Comparison of ENCODE assay signal across 15 cellular contexts in genomic region chr1:233607252-233608119, GRCh38. TPM values are rescaled to one million over a fixed set of nuclear protein-coding genes. Genes with fewer than 3 reads are reported as not detected.
DNase-seq lines count a peak whose midpoint lies in the region; ATAC-seq and TF ChIP-seq lines count a peak whose summit lies in the region.
"Had no signal": no experiment of that assay in that cellular context is flagged by ENCODE, and none has a peak within 500 bp of the region (broad histone marks: within the 10 kb centered on the region; RNA-seq: fewer than 3 reads in every experiment).

No MANE protein-coding gene starts in this region.

- H3K27ac Mint-ChIP-seq in activated CD4-positive, alpha-beta T cell treated with anti-CD3 and anti-CD28 coated beads, Interleukin-2, amount 10 ng/mL, durations not matched to agents 24 days and 14 days = no peak overlapping the region
- H3K27ac Mint-ChIP-seq: activated naive CD8-positive, alpha-beta T cell; CD4-positive, alpha-beta T cell; memory B cell had no signal

- no peak for TF ChIP-seq POLR2A in uterus (IDR thresholded peaks at IDR 0.05)

- DNase-seq in NCI-H226 = peak; percentile 5
- DNase-seq in left colon = peak; percentile 62 to 73
- no peak for DNase-seq in head of caudate nucleus
- no peak for DNase-seq in activated CD4-positive, alpha-beta T cell treated with anti-CD3 and anti-CD28 coated beads, Interleukin-2, amount 10 ng/mL, durations not matched to agents 24 days and 14 days
- no peak for DNase-seq in uterus
- DNase-seq: CD4-positive, alpha-beta T cell; Karpas-422; NCI-H345; SK-N-SH had no signal

- H3K4me1 Mint-ChIP-seq in activated CD4-positive, alpha-beta T cell treated with anti-CD3 and anti-CD28 coated beads, Interleukin-2, amount 10 ng/mL, durations not matched to agents 24 days and 14 days = peaks cover 2% of the 10 kb centered on the region
- H3K4me1 Mint-ChIP-seq: memory B cell had no signal

- H3K36me3 Mint-ChIP-seq in activated CD4-positive, alpha-beta T cell treated with anti-CD3 and anti-CD28 coated beads, Interleukin-2, amount 10 ng/mL, durations not matched to agents 24 days and 14 days (ENCODE audit: low read depth) = no peaks in the 10 kb centered on the region
- H3K36me3 Mint-ChIP-seq: activated naive CD8-positive, alpha-beta T cell; memory B cell had no signal

- ATAC-seq in GM18520 (IDR thresholded peaks at IDR 0.05; ENCODE audit: unreplicated experiment) = peak; percentile 88
- ATAC-seq in GM21717 (IDR thresholded peaks at IDR 0.05; ENCODE audit: unreplicated experiment) = peak; percentile 50
- ATAC-seq in left colon = peak; percentile 99
- no peak for ATAC-seq in HG02870 (IDR thresholded peaks at IDR 0.05; ENCODE audit: unreplicated experiment)

- H3K4me1 ChIP-seq in uterus = no peaks in the 10 kb centered on the region

- H3K36me3 ChIP-seq in uterus = no peaks in the 10 kb centered on the region

- H3K9me3 ChIP-seq in uterus = no peaks in the 10 kb centered on the region
- H3K9me3 ChIP-seq: SK-N-SH had no signal

- H3K27me3 ChIP-seq in uterus = no peaks in the 10 kb centered on the region
- H3K27me3 ChIP-seq: dorsolateral prefrontal cortex had no signal

- H3K4me3 Mint-ChIP-seq in activated CD4-positive, alpha-beta T cell treated with anti-CD3 and anti-CD28 coated beads, Interleukin-2, amount 10 ng/mL, durations not matched to agents 24 days and 14 days = no peak overlapping the region
- H3K4me3 Mint-ChIP-seq: activated naive CD8-positive, alpha-beta T cell; CD4-positive, alpha-beta T cell; memory B cell had no signal

- no peak for TF ChIP-seq CTCF in uterus (IDR thresholded peaks at IDR 0.05)

- intact Hi-C loops in left colon (cut with DNase I, micrococcal nuclease) (no loop called here), head of caudate nucleus (cut with DNase I) (no loop called here), uterus (cut with DNase I; ENCODE audit: low total_unique reads) (no loop called here)
- intact Hi-C loops in activated CD4-positive, alpha-beta T cell treated with anti-CD3 and anti-CD28 coated beads, Interleukin-2, amount 10 ng/mL, durations not matched to agents 24 days and 14 days (cut with micrococcal nuclease) = no loop called here

- peaks cover 36% of the 10 kb centered on the region for H3K27me3 Mint-ChIP-seq in activated CD4-positive, alpha-beta T cell treated with anti-CD3 and anti-CD28 coated beads, Interleukin-2, amount 10 ng/mL, durations not matched to agents 24 days and 14 days

- no peak overlapping the region for H3K4me3 ChIP-seq in uterus
- H3K4me3 ChIP-seq: dorsolateral prefrontal cortex had no signal

- peaks cover 3% of the 10 kb centered on the region for H3K9me3 Mint-ChIP-seq in activated CD4-positive, alpha-beta T cell treated with anti-CD3 and anti-CD28 coated beads, Interleukin-2, amount 10 ng/mL, durations not matched to agents 24 days and 14 days
- H3K9me3 Mint-ChIP-seq: CD4-positive, alpha-beta T cell had no signal

- no peak overlapping the region for H3K27ac ChIP-seq in uterus
- H3K27ac ChIP-seq: dorsolateral prefrontal cortex had no signal

RNA-seq across cellular contexts. Expression of gene KCNK1, which starts 6.4 kb away (rescaled TPM):
- total RNA-seq in left colon (10 to 100 TPM; 56.5 to 61.4 TPM), uterus (10 to 100 TPM in 2 of 4 donors, 1 to 10 TPM in 2; 1.0 to 17.1 (median 7.9) TPM)
- 1.9 and 2.3 TPM in 2 replicates for total RNA-seq in activated CD4-positive, alpha-beta T cell treated with anti-CD3 and anti-CD28 coated beads, Interleukin-2, amount 10 ng/mL, durations not matched to agents 24 days and 14 days
- total RNA-seq: CD4-positive, alpha-beta T cell had no signal

Comparison
In these comparisons a context has a peak if more than half of its experiments do, and no peak if none do; other contexts are left out.
1. DNase-seq: peak in NCI-H226 (single experiment) and left colon (2 of 2); none in head of caudate nucleus (0 of 42), activated CD4-positive, alpha-beta T cell treated with anti-CD3 and anti-CD28 coated beads, Interleukin-2, amount 10 ng/mL, durations not matched to agents 24 days and 14 days (single experiment) and uterus (0 of 2).